Comparison of ENCODE assay signal across 1 cellular context in the genomic region with DNA sequence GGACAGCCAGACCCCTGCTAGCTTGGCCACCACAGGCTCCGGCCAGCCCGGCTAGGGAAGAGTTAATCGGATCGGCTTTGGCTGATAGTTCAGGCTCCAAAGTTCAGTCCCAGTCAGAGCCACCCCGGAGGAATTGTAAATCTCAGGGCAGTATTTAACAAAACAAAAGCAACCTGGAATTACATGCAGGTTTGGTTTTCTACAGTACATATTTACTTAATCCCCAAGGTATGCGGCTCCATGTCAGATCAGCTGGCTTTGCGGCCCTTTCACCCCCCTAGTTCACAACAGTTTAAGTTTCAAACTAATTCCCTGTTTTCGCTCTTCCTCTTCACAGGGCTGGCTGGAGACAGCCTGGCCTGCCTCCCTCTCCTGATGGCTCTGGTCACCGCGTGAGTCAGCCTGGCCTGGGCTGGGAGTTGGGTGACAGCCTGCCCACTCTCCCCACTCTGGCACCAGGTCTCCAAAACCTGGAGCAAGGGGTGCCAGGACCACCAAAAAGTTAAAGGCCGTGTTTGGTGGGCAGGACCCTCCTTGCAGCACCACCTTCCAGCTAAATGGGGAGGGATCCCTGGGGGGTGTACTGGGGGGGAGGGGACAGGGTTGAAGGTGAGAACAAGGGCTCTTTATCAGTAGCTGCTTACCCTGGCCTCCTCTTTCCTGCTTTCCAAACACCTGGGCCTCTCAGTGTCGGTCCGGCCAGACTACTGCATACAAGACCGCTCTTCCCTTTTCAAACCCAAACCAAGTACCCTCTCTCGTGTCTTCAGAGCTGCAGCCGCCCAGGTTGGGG.
A peak's percentile ranks its signal among the peaks of the same experiment; 100 is the strongest.
TF ChIP-seq lines count a peak whose summit lies in the region.

No MANE protein-coding gene starts in this region.

TF ChIP-seq in HepG2, 621 proteins besides CTCF, POLR2A, EP300 and RAD21 (continued from another document and continues in another):
- no peak; the same call in 1 of the 2 replicates for TF ChIP-seq ZNF431 (CRISPR knock-in tag; IDR thresholded peaks at IDR 0.05; ENCODE audit: borderline replicate concordance, low read depth)
- TF ChIP-seq, protein P1, sequence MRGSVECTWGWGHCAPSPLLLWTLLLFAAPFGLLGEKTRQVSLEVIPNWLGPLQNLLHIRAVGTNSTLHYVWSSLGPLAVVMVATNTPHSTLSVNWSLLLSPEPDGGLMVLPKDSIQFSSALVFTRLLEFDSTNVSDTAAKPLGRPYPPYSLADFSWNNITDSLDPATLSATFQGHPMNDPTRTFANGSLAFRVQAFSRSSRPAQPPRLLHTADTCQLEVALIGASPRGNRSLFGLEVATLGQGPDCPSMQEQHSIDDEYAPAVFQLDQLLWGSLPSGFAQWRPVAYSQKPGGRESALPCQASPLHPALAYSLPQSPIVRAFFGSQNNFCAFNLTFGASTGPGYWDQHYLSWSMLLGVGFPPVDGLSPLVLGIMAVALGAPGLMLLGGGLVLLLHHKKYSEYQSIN (CRISPR knock-in tag; IDR thresholded peaks at IDR 0.05; ENCODE audit: borderline replicate concordance), result 0 out of 2 replicates have a peak, but pooled peaks have one; percentile 68
- TF ChIP-seq NR2F6 (IDR thresholded peaks at IDR 0.05), result peak; percentile 85
- TF ChIP-seq NR2F6 (CRISPR knock-in tag; IDR thresholded peaks at IDR 0.05), result peak; percentile 76
- no peak for TF ChIP-seq NAIF1 (CRISPR knock-in tag; IDR thresholded peaks at IDR 0.05; ENCODE audit: borderline replicate concordance)
- TF ChIP-seq, protein P2, sequence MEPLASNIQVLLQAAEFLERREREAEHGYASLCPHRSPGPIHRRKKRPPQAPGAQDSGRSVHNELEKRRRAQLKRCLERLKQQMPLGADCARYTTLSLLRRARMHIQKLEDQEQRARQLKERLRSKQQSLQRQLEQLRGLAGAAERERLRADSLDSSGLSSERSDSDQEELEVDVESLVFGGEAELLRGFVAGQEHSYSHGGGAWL (CRISPR knock-in tag; IDR thresholded peaks at IDR 0.05), result no peak
- no peak for TF ChIP-seq ZNF230 (CRISPR knock-in tag; IDR thresholded peaks at IDR 0.05)
- TF ChIP-seq, protein P3, sequence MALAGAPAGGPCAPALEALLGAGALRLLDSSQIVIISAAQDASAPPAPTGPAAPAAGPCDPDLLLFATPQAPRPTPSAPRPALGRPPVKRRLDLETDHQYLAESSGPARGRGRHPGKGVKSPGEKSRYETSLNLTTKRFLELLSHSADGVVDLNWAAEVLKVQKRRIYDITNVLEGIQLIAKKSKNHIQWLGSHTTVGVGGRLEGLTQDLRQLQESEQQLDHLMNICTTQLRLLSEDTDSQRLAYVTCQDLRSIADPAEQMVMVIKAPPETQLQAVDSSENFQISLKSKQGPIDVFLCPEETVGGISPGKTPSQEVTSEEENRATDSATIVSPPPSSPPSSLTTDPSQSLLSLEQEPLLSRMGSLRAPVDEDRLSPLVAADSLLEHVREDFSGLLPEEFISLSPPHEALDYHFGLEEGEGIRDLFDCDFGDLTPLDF (CRISPR knock-in tag; IDR thresholded peaks at IDR 0.05), result no peak
- TF ChIP-seq ATF7 (IDR thresholded peaks at IDR 0.05), result no peak
- TF ChIP-seq ATF7 (CRISPR knock-in tag; IDR thresholded peaks at IDR 0.05), result no peak; the same call in none of the 2 replicates
- no peak for TF ChIP-seq FLYWCH1 (CRISPR knock-in tag; IDR thresholded peaks at IDR 0.05)
- peak; percentile 17; the same call in 1 of the 2 replicates for TF ChIP-seq RFXAP (CRISPR knock-in tag; IDR thresholded peaks at IDR 0.05; ENCODE audit: borderline replicate concordance)
- TF ChIP-seq, protein P4, sequence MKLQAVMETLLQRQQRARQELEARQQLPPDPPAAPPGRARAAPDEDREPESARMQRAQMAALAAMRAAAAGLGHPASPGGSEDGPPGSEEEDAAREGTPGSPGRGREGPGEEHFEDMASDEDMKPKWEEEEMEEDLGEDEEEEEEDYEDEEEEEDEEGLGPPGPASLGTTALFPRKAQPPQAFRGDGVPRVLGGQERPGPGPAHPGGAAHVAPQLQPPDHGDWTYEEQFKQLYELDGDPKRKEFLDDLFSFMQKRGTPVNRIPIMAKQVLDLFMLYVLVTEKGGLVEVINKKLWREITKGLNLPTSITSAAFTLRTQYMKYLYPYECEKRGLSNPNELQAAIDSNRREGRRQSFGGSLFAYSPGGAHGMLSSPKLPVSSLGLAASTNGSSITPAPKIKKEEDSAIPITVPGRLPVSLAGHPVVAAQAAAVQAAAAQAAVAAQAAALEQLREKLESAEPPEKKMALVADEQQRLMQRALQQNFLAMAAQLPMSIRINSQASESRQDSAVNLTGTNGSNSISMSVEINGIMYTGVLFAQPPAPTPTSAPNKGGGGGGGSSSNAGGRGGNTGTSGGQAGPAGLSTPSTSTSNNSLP (IDR thresholded peaks at IDR 0.05; ENCODE audit: low read depth, low read length), result peak; percentile 53; the same call in 1 of the 2 replicates
- TF ChIP-seq, protein P5, sequence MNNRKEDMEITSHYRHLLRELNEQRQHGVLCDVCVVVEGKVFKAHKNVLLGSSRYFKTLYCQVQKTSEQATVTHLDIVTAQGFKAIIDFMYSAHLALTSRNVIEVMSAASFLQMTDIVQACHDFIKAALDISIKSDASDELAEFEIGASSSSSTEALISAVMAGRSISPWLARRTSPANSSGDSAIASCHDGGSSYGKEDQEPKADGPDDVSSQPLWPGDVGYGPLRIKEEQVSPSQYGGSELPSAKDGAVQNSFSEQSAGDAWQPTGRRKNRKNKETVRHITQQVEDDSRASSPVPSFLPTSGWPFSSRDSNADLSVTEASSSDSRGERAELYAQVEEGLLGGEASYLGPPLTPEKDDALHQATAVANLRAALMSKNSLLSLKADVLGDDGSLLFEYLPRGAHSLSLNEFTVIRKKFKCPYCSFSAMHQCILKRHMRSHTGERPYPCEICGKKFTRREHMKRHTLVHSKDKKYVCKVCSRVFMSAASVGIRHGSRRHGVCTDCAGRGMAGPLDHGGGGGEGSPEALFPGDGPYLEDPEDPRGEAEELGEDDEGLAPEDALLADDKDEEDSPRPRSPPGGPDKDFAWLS (CRISPR knock-in tag; IDR thresholded peaks at IDR 0.05; ENCODE audit: borderline replicate concordance), result no peak
- TF ChIP-seq POLR2AphosphoS5 (IDR thresholded peaks at IDR 0.05; ENCODE audit: low read depth, low read length), result peak; percentile 75
- TF ChIP-seq SALL2 (CRISPR knock-in tag; IDR thresholded peaks at IDR 0.05), result no peak
- TF ChIP-seq, protein P6, sequence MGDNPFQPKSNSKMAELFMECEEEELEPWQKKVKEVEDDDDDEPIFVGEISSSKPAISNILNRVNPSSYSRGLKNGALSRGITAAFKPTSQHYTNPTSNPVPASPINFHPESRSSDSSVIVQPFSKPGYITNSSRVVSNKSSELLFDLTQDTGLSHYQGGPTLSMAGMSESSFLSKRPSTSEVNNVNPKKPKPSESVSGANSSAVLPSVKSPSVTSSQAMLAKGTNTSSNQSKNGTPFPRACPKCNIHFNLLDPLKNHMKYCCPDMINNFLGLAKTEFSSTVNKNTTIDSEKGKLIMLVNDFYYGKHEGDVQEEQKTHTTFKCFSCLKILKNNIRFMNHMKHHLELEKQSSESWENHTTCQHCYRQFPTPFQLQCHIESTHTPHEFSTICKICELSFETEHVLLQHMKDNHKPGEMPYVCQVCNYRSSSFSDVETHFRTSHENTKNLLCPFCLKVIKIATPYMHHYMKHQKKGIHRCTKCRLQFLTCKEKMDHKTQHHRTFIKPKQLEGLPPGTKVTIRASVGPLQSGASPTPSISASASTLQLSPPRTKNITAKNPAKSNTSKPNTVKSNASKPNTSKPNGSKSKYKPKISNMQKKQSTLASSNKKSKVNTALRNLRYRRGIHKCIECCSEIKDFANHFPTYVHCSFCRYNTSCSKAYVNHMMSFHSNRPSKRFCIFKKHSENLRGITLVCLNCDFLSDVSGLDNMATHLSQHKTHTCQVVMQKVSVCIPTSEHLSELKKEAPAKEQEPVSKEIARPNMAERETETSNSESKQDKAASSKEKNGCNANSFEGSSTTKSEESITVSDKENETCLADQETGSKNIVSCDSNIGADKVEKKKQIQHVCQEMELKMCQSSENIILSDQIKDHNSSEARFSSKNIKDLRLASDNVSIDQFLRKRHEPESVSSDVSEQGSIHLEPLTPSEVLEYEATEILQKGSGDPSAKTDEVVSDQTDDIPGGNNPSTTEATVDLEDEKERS (CRISPR knock-in tag; IDR thresholded peaks at IDR 0.05), result no peak
- TF ChIP-seq ZNF12 (CRISPR knock-in tag; IDR thresholded peaks at IDR 0.05), result no peak; the same call in 1 of the 2 replicates
- no peak for TF ChIP-seq KLF9 (CRISPR knock-in tag; IDR thresholded peaks at IDR 0.05; ENCODE audit: low read depth)
- no peak for TF ChIP-seq HNRNPLL (IDR thresholded peaks at IDR 0.05; ENCODE audit: low read depth, low read length, poor library complexity, severe bottlenecking)
- peak; percentile 98 for TF ChIP-seq GFI1 (CRISPR knock-in tag; IDR thresholded peaks at IDR 0.05; ENCODE audit: borderline replicate concordance)
- TF ChIP-seq, protein P7, sequence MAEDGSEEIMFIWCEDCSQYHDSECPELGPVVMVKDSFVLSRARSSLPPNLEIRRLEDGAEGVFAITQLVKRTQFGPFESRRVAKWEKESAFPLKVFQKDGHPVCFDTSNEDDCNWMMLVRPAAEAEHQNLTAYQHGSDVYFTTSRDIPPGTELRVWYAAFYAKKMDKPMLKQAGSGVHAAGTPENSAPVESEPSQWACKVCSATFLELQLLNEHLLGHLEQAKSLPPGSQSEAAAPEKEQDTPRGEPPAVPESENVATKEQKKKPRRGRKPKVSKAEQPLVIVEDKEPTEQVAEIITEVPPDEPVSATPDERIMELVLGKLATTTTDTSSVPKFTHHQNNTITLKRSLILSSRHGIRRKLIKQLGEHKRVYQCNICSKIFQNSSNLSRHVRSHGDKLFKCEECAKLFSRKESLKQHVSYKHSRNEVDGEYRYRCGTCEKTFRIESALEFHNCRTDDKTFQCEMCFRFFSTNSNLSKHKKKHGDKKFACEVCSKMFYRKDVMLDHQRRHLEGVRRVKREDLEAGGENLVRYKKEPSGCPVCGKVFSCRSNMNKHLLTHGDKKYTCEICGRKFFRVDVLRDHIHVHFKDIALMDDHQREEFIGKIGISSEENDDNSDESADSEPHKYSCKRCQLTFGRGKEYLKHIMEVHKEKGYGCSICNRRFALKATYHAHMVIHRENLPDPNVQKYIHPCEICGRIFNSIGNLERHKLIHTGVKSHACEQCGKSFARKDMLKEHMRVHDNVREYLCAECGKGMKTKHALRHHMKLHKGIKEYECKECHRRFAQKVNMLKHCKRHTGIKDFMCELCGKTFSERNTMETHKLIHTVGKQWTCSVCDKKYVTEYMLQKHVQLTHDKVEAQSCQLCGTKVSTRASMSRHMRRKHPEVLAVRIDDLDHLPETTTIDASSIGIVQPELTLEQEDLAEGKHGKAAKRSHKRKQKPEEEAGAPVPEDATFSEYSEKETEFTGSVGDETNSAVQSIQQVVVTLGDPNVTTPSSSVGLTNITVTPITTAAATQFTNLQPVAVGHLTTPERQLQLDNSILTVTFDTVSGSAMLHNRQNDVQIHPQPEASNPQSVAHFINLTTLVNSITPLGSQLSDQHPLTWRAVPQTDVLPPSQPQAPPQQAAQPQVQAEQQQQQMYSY (CRISPR knock-in tag; IDR thresholded peaks at IDR 0.05), result 0 out of 2 replicates have a peak, but pooled peaks have one; percentile 57
- TF ChIP-seq XBP1 (CRISPR knock-in tag; IDR thresholded peaks at IDR 0.05), result no peak
- TF ChIP-seq, protein P8, sequence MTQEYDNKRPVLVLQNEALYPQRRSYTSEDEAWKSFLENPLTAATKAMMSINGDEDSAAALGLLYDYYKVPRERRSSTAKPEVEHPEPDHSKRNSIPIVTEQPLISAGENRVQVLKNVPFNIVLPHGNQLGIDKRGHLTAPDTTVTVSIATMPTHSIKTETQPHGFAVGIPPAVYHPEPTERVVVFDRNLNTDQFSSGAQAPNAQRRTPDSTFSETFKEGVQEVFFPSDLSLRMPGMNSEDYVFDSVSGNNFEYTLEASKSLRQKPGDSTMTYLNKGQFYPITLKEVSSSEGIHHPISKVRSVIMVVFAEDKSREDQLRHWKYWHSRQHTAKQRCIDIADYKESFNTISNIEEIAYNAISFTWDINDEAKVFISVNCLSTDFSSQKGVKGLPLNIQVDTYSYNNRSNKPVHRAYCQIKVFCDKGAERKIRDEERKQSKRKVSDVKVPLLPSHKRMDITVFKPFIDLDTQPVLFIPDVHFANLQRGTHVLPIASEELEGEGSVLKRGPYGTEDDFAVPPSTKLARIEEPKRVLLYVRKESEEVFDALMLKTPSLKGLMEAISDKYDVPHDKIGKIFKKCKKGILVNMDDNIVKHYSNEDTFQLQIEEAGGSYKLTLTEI (CRISPR knock-in tag; conservative IDR thresholded peaks at IDR 0.05), result no peak
- no peak for TF ChIP-seq SOX6 (IDR thresholded peaks at IDR 0.05)
- peak; percentile 98 for TF ChIP-seq SOX6 (CRISPR knock-in tag; IDR thresholded peaks at IDR 0.05)
- no peak for TF ChIP-seq MEIS2 (CRISPR knock-in tag; IDR thresholded peaks at IDR 0.05)
- no peak for TF ChIP-seq TBX3 (IDR thresholded peaks at IDR 0.05; ENCODE audit: borderline replicate concordance)
- peak; percentile 91 for TF ChIP-seq SOX5 (CRISPR knock-in tag; IDR thresholded peaks at IDR 0.05; ENCODE audit: borderline replicate concordance)
- no peak; the same call in 1 of the 2 replicates for TF ChIP-seq ZSCAN31 (CRISPR knock-in tag; IDR thresholded peaks at IDR 0.05; ENCODE audit: low read depth)
- TF ChIP-seq ETV5 (CRISPR knock-in tag; IDR thresholded peaks at IDR 0.05; ENCODE audit: borderline replicate concordance), result peak; percentile 68; the same call in 1 of the 2 replicates
- no peak for TF ChIP-seq HDAC6 (IDR thresholded peaks at IDR 0.05; ENCODE audit: low read depth, low read length)
- TF ChIP-seq ZNF367 (CRISPR knock-in tag; IDR thresholded peaks at IDR 0.05; ENCODE audit: borderline replicate concordance), result 0 out of 2 replicates have a peak, but pooled peaks have one; percentile 56
- no peak for TF ChIP-seq RFX3 (CRISPR knock-in tag; IDR thresholded peaks at IDR 0.05)
- TF ChIP-seq HMG20B (CRISPR knock-in tag; conservative IDR thresholded peaks at IDR 0.05), result peak; percentile 94
- TF ChIP-seq FOXM1 (CRISPR knock-in tag; IDR thresholded peaks at IDR 0.05), result no peak
- TF ChIP-seq ZNF780A (CRISPR knock-in tag; IDR thresholded peaks at IDR 0.05), result no peak
- peak; percentile 75 for TF ChIP-seq ZSCAN25 (CRISPR knock-in tag; IDR thresholded peaks at IDR 0.05)
- TF ChIP-seq ATRX (CRISPR knock-in tag; IDR thresholded peaks at IDR 0.05; ENCODE audit: borderline replicate concordance), result no peak
- no peak for TF ChIP-seq U2AF2 (IDR thresholded peaks at IDR 0.05; ENCODE audit: low read depth, low read length)
- TF ChIP-seq ZNF83 (CRISPR knock-in tag; IDR thresholded peaks at IDR 0.05; ENCODE audit: borderline replicate concordance), result no peak
- TF ChIP-seq TBL1XR1 (IDR thresholded peaks at IDR 0.05; ENCODE audit: borderline replicate concordance, low read length, partially characterized antibody), result peak; percentile 90
- peak; percentile 69; the same call in 1 of the 2 replicates for TF ChIP-seq GZF1 (CRISPR knock-in tag; IDR thresholded peaks at IDR 0.05)
- TF ChIP-seq ZNF761 (CRISPR knock-in tag; conservative IDR thresholded peaks at IDR 0.05), result no peak
- peak; percentile 73 for TF ChIP-seq SALL1 (CRISPR knock-in tag; IDR thresholded peaks at IDR 0.05)
- no peak for TF ChIP-seq GPN1 (CRISPR knock-in tag; IDR thresholded peaks at IDR 0.05; ENCODE audit: borderline replicate concordance)
- TF ChIP-seq ZNF343 (CRISPR knock-in tag; IDR thresholded peaks at IDR 0.05), result no peak
- no peak for TF ChIP-seq SMAD9 (CRISPR knock-in tag; IDR thresholded peaks at IDR 0.05)
- TF ChIP-seq, protein P9, sequence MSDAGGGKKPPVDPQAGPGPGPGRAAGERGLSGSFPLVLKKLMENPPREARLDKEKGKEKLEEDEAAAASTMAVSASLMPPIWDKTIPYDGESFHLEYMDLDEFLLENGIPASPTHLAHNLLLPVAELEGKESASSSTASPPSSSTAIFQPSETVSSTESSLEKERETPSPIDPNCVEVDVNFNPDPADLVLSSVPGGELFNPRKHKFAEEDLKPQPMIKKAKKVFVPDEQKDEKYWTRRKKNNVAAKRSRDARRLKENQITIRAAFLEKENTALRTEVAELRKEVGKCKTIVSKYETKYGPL (CRISPR knock-in tag; IDR thresholded peaks at IDR 0.05), result no peak
